8 cellular contexts compared by ENCODE assay signal in the genomic region with DNA sequence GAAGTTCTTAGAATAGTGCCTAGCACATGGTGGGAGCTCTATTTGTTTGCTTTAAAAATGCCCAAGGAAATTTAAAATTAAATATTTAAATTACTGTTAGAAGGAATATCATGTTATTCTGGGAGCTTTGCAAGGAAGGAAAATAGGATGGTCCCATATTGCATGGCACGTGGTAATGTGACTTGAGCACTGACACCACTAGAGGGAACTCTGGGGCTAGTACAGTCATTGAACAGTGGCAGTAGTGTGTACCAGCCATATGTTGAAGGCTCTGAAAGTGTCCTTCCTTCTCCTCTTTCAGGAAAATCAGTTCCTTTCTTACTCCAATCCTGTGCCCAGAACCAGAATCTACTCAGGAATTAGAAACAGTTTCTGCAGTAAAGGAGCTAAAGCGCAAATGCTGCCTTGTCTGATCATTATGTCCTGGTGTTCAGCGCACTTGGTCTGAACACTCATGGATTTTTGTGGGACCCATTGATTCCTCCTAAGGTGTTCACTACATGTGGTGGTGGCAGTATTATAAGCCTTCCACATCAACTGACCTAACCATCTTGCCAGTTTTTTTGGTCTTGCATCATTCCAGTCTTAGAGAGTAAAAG. TPM values are rescaled to one million over a fixed set of nuclear protein-coding genes. Genes with fewer than 3 reads are reported as not detected.
DNase-seq lines count a peak whose midpoint lies in the region; ATAC-seq and TF ChIP-seq lines count a peak whose summit lies in the region.

No MANE protein-coding gene starts in this region.

- H3K27me3 Mint-ChIP-seq in immature natural killer cell (ENCODE audit: low read depth in 3 of 3): peaks cover 0 to 10% (median 3%) of the 10 kb centered on the region in 3 donors

- H3K4me1 Mint-ChIP-seq in stimulated activated effector memory CD8-positive, alpha-beta T cell treated with anti-CD3 and anti-CD28 coated beads, Interleukin-12 subunit alpha, Interleukin-12 subunit beta, amount 100 ng/mL, for 72 hours: no peaks in the 10 kb centered on the region
- H3K4me1 Mint-ChIP-seq in immature natural killer cell: no peaks in the 10 kb centered on the region

- TF ChIP-seq CTCF in fibroblast of villous mesenchyme (IDR thresholded peaks at IDR 0.05; ENCODE audit: insufficient read depth, low read depth, low read length): peak; percentile 63

- no peak overlapping the region for H3K4me3 ChIP-seq in fibroblast of villous mesenchyme (ENCODE audit: low read depth, low read length)

- no peak overlapping the region for H3K4me3 Mint-ChIP-seq in stimulated activated effector memory CD8-positive, alpha-beta T cell treated with anti-CD3 and anti-CD28 coated beads, Interleukin-12 subunit alpha, Interleukin-12 subunit beta, amount 100 ng/mL, for 72 hours
- no peak overlapping the region for H3K4me3 Mint-ChIP-seq in immature natural killer cell

- H3K9me3 Mint-ChIP-seq in stimulated activated effector memory CD8-positive, alpha-beta T cell treated with anti-CD3 and anti-CD28 coated beads, Interleukin-12 subunit alpha, Interleukin-12 subunit beta, amount 100 ng/mL, for 72 hours: no peaks in the 10 kb centered on the region
- H3K9me3 Mint-ChIP-seq in immature natural killer cell: no peaks in the 10 kb centered on the region

- ATAC-seq in GM19438 (IDR thresholded peaks at IDR 0.05; ENCODE audit: low read depth, unreplicated experiment) (peak; percentile 57), HG03378 (IDR thresholded peaks at IDR 0.05; ENCODE audit: unreplicated experiment) (peak; percentile 59)
- ATAC-seq in stimulated activated effector memory CD8-positive, alpha-beta T cell treated with anti-CD3 and anti-CD28 coated beads, Interleukin-12 subunit alpha, Interleukin-12 subunit beta, amount 100 ng/mL, for 72 hours: no peak

- H3K27ac Mint-ChIP-seq in stimulated activated effector memory CD8-positive, alpha-beta T cell treated with anti-CD3 and anti-CD28 coated beads, Interleukin-12 subunit alpha, Interleukin-12 subunit beta, amount 100 ng/mL, for 72 hours: no peak overlapping the region
- no peak overlapping the region for H3K27ac Mint-ChIP-seq in immature natural killer cell

- no peaks in the 10 kb centered on the region for H3K36me3 Mint-ChIP-seq in stimulated activated effector memory CD8-positive, alpha-beta T cell treated with anti-CD3 and anti-CD28 coated beads, Interleukin-12 subunit alpha, Interleukin-12 subunit beta, amount 100 ng/mL, for 72 hours
- H3K36me3 Mint-ChIP-seq in immature natural killer cell: no peaks in the 10 kb centered on the region

- peak; percentile 21 for DNase-seq in EL
- peak; percentile 19 for DNase-seq in RPMI8226
- peak; percentile 33 for DNase-seq in fibroblast of villous mesenchyme (ENCODE audit: low read depth)
- no peak for DNase-seq in stimulated activated effector memory CD8-positive, alpha-beta T cell treated with anti-CD3 and anti-CD28 coated beads, Interleukin-12 subunit alpha, Interleukin-12 subunit beta, amount 100 ng/mL, for 72 hours (ENCODE audit: low spot score in 2 of 2)
- DNase-seq in immature natural killer cell: no peak
- DNase-seq in activated CD4-positive, alpha-beta T cell treated with anti-CD3 and anti-CD28 coated beads, Interleukin-2, amount 50 U/mL, for 48 hours: no peak

RNA-seq across cellular contexts. Expression of a gene that starts 54.1 kb away (rescaled TPM):
- total RNA-seq in fibroblast of villous mesenchyme: 0.97 and 4.3 TPM in 2 replicates
- polyA plus RNA-seq in immature natural killer cell: not detected

Comparison
In these comparisons a context has a peak if more than half of its experiments do, and no peak if none do; other contexts are left out.
1. DNase-seq: peak in EL (single experiment), RPMI8226 (single experiment) and fibroblast of villous mesenchyme (single experiment); none in stimulated activated effector memory CD8-positive, alpha-beta T cell treated with anti-CD3 and anti-CD28 coated beads, Interleukin-12 subunit alpha, Interleukin-12 subunit beta, amount 100 ng/mL, for 72 hours (0 of 2), immature natural killer cell (0 of 3) and activated CD4-positive, alpha-beta T cell treated with anti-CD3 and anti-CD28 coated beads, Interleukin-2, amount 50 U/mL, for 48 hours (0 of 2).